In genomic region chr17:59437766-59438165, GRCh38 we compare ENCODE assay signal across 1 cellular context.
TF ChIP-seq lines count a peak whose summit lies in the region.

No MANE protein-coding gene starts in this region.

TF ChIP-seq in WTC11, 78 proteins besides CTCF, POLR2A, EP300 and RAD21 (continued from another document):
- TF ChIP-seq ZNF281 (CRISPR knock-in tag; IDR thresholded peaks at IDR 0.05) (no peak), FOXK1 (CRISPR knock-in tag; IDR thresholded peaks at IDR 0.05) (no peak), HMGA2 (CRISPR knock-in tag; IDR thresholded peaks at IDR 0.05) (no peak), RELA (CRISPR knock-in tag; IDR thresholded peaks at IDR 0.05; ENCODE audit: borderline replicate concordance) (no peak), CBFB (CRISPR knock-in tag; IDR thresholded peaks at IDR 0.05; ENCODE audit: low read depth) (no peak), E2F4 (CRISPR knock-in tag; IDR thresholded peaks at IDR 0.05; ENCODE audit: borderline replicate concordance, low read depth) (no peak)
